ENCODE assay signal across 8 cellular contexts in genomic region chr1:9822897-9823692, GRCh38. TPM values are rescaled to one million over a fixed set of nuclear protein-coding genes. Genes with fewer than 3 reads are reported as not detected.
DNase-seq lines count a peak whose midpoint lies in the region; ATAC-seq and TF ChIP-seq lines count a peak whose summit lies in the region.

No MANE protein-coding gene starts in this region.

- no peaks in the 10 kb centered on the region for H3K36me3 ChIP-seq in CD8-positive, alpha-beta T cell (ENCODE audit: insufficient read depth, low read length)
- H3K36me3 ChIP-seq in HEK293 (ENCODE audit: control insufficient read depth in 2 of 2, insufficient read depth in 1 of 2, low read length in 2 of 2) (no peaks in the 10 kb centered on the region; a peak in 1 of 3 replicates), SJSA1 (peaks cover 8% of the 10 kb centered on the region), liver (ENCODE audit: control insufficient read depth in 4 of 4, insufficient read depth in 3 of 4, low read depth in 1 of 4, low read length in 3 of 4) (no peaks in the 10 kb centered on the region)

- CTCF ChIA-PET in CD8-positive, alpha-beta T cell (lab: Charles Lee) = interaction anchor here (0.7 to 1.5 kb wide), 5 partner anchors 38 to 195 kb away, joined by 3 to 8 read pairs (median 3); no protein-coding TSS in a partner anchor
- CTCF ChIA-PET in HEK293 (lab: Yijun Ruan, JAX) = interaction anchor here (0.6 to 1.8 kb wide), 3 partner anchors 32 to 39 kb away, joined by 3 to 10 read pairs (median 5); no protein-coding TSS in a partner anchor

- peak overlapping the region; percentile 58 for H3K4me3 ChIP-seq in CD8-positive, alpha-beta T cell (ENCODE audit: low read depth, low read length)
- H3K4me3 ChIP-seq in HEK293 (ENCODE audit: low read depth, low read length) (peak overlapping the region; percentile 89), SJSA1 (peak overlapping the region; percentile 98), liver (ENCODE audit: low read depth in 1 of 3, low read length in 3 of 3) (peak overlapping the region; percentile 65 to 96 (median 74))

- H3K36me3 Mint-ChIP-seq in CD8-positive, alpha-beta T cell = peaks cover 4% of the 10 kb centered on the region
- H3K36me3 Mint-ChIP-seq in central memory CD8-positive, alpha-beta T cell (ENCODE audit: insufficient read depth) = peaks cover 17% of the 10 kb centered on the region

- no peak for TF ChIP-seq CTCF in CD8-positive, alpha-beta T cell (IDR thresholded peaks at IDR 0.05)
- TF ChIP-seq CTCF in HEK293 (tag by site-specific recombination; IDR thresholded peaks at IDR 0.05) (no peak), liver (IDR thresholded peaks at IDR 0.05; ENCODE audit: low read depth, low read length, missing input control) (no peak)

- DNase-seq in CD8-positive, alpha-beta T cell = peak in 5 of 7 experiments; percentile 9 to 52 (median 29)
- DNase-seq in SJSA1 (ENCODE audit: low read depth in 1 of 2, low spot score in 2 of 2) (peak in 1 of 2 experiments; percentile 35), NOMO-1 treated with DMSO at 0.1 percent for 48 hours (lab: John Stamatoyannopoulos, UW; ENCODE audit: unreplicated experiment) (no peak)
- peak in 1 of 2 donors; percentile 31 for DNase-seq in central memory CD8-positive, alpha-beta T cell (ENCODE audit: low spot score in 2 of 2)
- DNase-seq in stimulated activated naive CD4-positive, alpha-beta T cell treated with Interleukin-2 at 50 U/mL for 16 hours (lab: John Stamatoyannopoulos, UW) = peak; percentile 35

- peak overlapping the region; percentile 96 for H3K4me3 Mint-ChIP-seq in CD8-positive, alpha-beta T cell
- H3K4me3 Mint-ChIP-seq in central memory CD8-positive, alpha-beta T cell = peak overlapping the region; percentile 89

- peak overlapping the region in 1 of 2 donors; percentile 28 for H3K9ac ChIP-seq in liver (ENCODE audit: low read depth in 1 of 2, low read length in 2 of 2)

- no peaks in the 10 kb centered on the region for H3K27me3 Mint-ChIP-seq in CD8-positive, alpha-beta T cell (ENCODE audit: low read depth)
- no peaks in the 10 kb centered on the region for H3K27me3 Mint-ChIP-seq in central memory CD8-positive, alpha-beta T cell

- ATAC-seq in CD8-positive, alpha-beta T cell = peak; percentile 14
- no peak for ATAC-seq in central memory CD8-positive, alpha-beta T cell (replicated peaks; ENCODE audit: extremely low read depth, poor library complexity, severe bottlenecking)
- no peak for ATAC-seq in HG03571 (IDR thresholded peaks at IDR 0.05; ENCODE audit: unreplicated experiment)

- no peaks in the 10 kb centered on the region for H3K27me3 ChIP-seq in CD8-positive, alpha-beta T cell (ENCODE audit: insufficient read depth, low read length)
- no peaks in the 10 kb centered on the region for H3K27me3 ChIP-seq in SJSA1 (replicated peaks)
- no peaks in the 10 kb centered on the region for H3K27me3 ChIP-seq in liver (ENCODE audit: control insufficient read depth in 4 of 4, insufficient read depth in 4 of 4, low read length in 3 of 4)

- POLR2A ChIA-PET in CD8-positive, alpha-beta T cell (lab: Charles Lee) = interaction anchor here (0.7 kb wide), 1 partner anchor 59 kb away, joined by 4 read pairs; no protein-coding TSS in a partner anchor
- POLR2A ChIA-PET in HEK293 (lab: Yijun Ruan, JAX) = interaction anchor here (1.0 kb wide), 1 partner anchor 18 kb away, joined by 3 read pairs; no protein-coding TSS in a partner anchor

- peak overlapping the region; percentile 86 for H3K27ac Mint-ChIP-seq in CD8-positive, alpha-beta T cell
- peak overlapping the region; percentile 75 for H3K27ac Mint-ChIP-seq in central memory CD8-positive, alpha-beta T cell (ENCODE audit: low read depth)

- H3K9me3 Mint-ChIP-seq in CD8-positive, alpha-beta T cell = no peaks in the 10 kb centered on the region
- H3K9me3 Mint-ChIP-seq in central memory CD8-positive, alpha-beta T cell = no peaks in the 10 kb centered on the region

- peaks cover 36% of the 10 kb centered on the region for H3K4me1 ChIP-seq in CD8-positive, alpha-beta T cell (ENCODE audit: insufficient read depth, low read length)
- peaks cover 24% of the 10 kb centered on the region for H3K4me1 ChIP-seq in HEK293 (ENCODE audit: control insufficient read depth, insufficient read depth, low read length)
- H3K4me1 ChIP-seq in SJSA1 (replicated peaks) = peaks cover 35% of the 10 kb centered on the region
- H3K4me1 ChIP-seq in liver (ENCODE audit: control insufficient read depth in 4 of 4, insufficient read depth in 4 of 4, low read length in 3 of 4) = peaks cover 10 to 23% (median 21%) of the 10 kb centered on the region in 4 donors

- H3K9me3 ChIP-seq in CD8-positive, alpha-beta T cell (ENCODE audit: low read length) = no peaks in the 10 kb centered on the region
- H3K9me3 ChIP-seq in HEK293 (ENCODE audit: control insufficient read depth, insufficient read depth, low read depth, low read length) = no peaks in the 10 kb centered on the region
- no peaks in the 10 kb centered on the region; the same call in 1 of the 2 replicates for H3K9me3 ChIP-seq in SJSA1 (replicated peaks)
- no peaks in the 10 kb centered on the region for H3K9me3 ChIP-seq in liver (ENCODE audit: control insufficient read depth in 4 of 4, low read length in 3 of 4)

- WGBS in liver = 2% methylated on average over 71 of the region's 71 CpGs

- peak overlapping the region; percentile 37 for H3K27ac ChIP-seq in CD8-positive, alpha-beta T cell (ENCODE audit: low read depth, low read length)
- peak overlapping the region; percentile 83 for H3K27ac ChIP-seq in HEK293 (ENCODE audit: extremely low read depth, low read depth, low read length)
- H3K27ac ChIP-seq in SJSA1 = no peak overlapping the region
- no peak overlapping the region for H3K27ac ChIP-seq in liver (ENCODE audit: low read depth in 1 of 2, low read length in 2 of 2)

- H3K4me1 Mint-ChIP-seq in CD8-positive, alpha-beta T cell (ENCODE audit: low read depth) = peaks cover 43% of the 10 kb centered on the region
- peaks cover 38% of the 10 kb centered on the region for H3K4me1 Mint-ChIP-seq in central memory CD8-positive, alpha-beta T cell

- no peak for TF ChIP-seq RAD21 in liver (IDR thresholded peaks at IDR 0.05)

- intact Hi-C loops in CD8-positive, alpha-beta T cell (cut with DNase I, micrococcal nuclease) = loop anchor here (2.0 to 10.0 kb wide), 9 partner anchors 44 to 869 kb away; partner anchors contain the start of genes H6PD (in 2 of the 2), PGD (in 1 of the 2), PIK3CD (in 1 of the 2) and UBE4B (in 1 of the 2)

TF ChIP-seq in HEK293, 187 proteins besides CTCF, POLR2A, EP300 and RAD21 (continues in another document):
- TF ChIP-seq ZNF792 (tag by site-specific recombination; IDR thresholded peaks at IDR 0.05) (no peak), ZNF610 (tag by site-specific recombination; IDR thresholded peaks at IDR 0.05; ENCODE audit: borderline replicate concordance) (0 out of 2 replicates have a peak, but pooled peaks have one; percentile 31), PATZ1 (tag by site-specific recombination; IDR thresholded peaks at IDR 0.05) (peak; percentile 83), PRDM1 (tag by site-specific recombination; IDR thresholded peaks at IDR 0.05) (no peak)

TF ChIP-seq in liver, 16 proteins besides CTCF, POLR2A, EP300 and RAD21 (continues in another document):
- TF ChIP-seq, protein P1, sequence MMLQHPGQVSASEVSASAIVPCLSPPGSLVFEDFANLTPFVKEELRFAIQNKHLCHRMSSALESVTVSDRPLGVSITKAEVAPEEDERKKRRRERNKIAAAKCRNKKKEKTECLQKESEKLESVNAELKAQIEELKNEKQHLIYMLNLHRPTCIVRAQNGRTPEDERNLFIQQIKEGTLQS (IDR thresholded peaks at IDR 0.05) = no peak
- TF ChIP-seq JUND (IDR thresholded peaks at IDR 0.05) = no peak
- TF ChIP-seq HNF4A (conservative IDR thresholded peaks at IDR 0.05) = no peak
- no peak for TF ChIP-seq YY1 (IDR thresholded peaks at IDR 0.05)
- TF ChIP-seq SP1 (IDR thresholded peaks at IDR 0.05) = no peak
- TF ChIP-seq, protein P2, sequence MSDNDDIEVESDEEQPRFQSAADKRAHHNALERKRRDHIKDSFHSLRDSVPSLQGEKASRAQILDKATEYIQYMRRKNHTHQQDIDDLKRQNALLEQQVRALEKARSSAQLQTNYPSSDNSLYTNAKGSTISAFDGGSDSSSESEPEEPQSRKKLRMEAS (IDR thresholded peaks at IDR 0.05) = no peak
- TF ChIP-seq FOXA2 (IDR thresholded peaks at IDR 0.05) = no peak
- TF ChIP-seq RXRA (IDR thresholded peaks at IDR 0.05) = no peak
- no peak for TF ChIP-seq TAF1 (conservative IDR thresholded peaks at IDR 0.05)
- TF ChIP-seq EGR1 (IDR thresholded peaks at IDR 0.05; ENCODE audit: low read depth in 2 of 2) = no peak
- no peak for TF ChIP-seq NR2F2 (IDR thresholded peaks at IDR 0.05)
- TF ChIP-seq, protein P3, sequence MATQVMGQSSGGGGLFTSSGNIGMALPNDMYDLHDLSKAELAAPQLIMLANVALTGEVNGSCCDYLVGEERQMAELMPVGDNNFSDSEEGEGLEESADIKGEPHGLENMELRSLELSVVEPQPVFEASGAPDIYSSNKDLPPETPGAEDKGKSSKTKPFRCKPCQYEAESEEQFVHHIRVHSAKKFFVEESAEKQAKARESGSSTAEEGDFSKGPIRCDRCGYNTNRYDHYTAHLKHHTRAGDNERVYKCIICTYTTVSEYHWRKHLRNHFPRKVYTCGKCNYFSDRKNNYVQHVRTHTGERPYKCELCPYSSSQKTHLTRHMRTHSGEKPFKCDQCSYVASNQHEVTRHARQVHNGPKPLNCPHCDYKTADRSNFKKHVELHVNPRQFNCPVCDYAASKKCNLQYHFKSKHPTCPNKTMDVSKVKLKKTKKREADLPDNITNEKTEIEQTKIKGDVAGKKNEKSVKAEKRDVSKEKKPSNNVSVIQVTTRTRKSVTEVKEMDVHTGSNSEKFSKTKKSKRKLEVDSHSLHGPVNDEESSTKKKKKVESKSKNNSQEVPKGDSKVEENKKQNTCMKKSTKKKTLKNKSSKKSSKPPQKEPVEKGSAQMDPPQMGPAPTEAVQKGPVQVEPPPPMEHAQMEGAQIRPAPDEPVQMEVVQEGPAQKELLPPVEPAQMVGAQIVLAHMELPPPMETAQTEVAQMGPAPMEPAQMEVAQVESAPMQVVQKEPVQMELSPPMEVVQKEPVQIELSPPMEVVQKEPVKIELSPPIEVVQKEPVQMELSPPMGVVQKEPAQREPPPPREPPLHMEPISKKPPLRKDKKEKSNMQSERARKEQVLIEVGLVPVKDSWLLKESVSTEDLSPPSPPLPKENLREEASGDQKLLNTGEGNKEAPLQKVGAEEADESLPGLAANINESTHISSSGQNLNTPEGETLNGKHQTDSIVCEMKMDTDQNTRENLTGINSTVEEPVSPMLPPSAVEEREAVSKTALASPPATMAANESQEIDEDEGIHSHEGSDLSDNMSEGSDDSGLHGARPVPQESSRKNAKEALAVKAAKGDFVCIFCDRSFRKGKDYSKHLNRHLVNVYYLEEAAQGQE (IDR thresholded peaks at IDR 0.05) = no peak
- TF ChIP-seq HNF4G (IDR thresholded peaks at IDR 0.05) = no peak
- TF ChIP-seq FOXA1 (IDR thresholded peaks at IDR 0.05) = no peak

RNA-seq across cellular contexts. Expression of gene CLSTN1, which starts 0.7 kb away (rescaled TPM):
- total RNA-seq in CD8-positive, alpha-beta T cell = 10 to 100 TPM; 50.0 to 51.1 TPM
- 41.2 and 64.3 TPM in 2 replicates for total RNA-seq in SJSA1 (2014; rRNA removed; shearing (Covaris generic))
- 10 to 100 TPM in 1 of 2 donors, 1 to 10 TPM in 1; 8.0 to 13.4 TPM for total RNA-seq in liver
- 1 to 10 TPM; 3.1 to 9.6 TPM for polyA plus RNA-seq in liver

Comparison
In these comparisons a context has a peak if more than half of its experiments do, and no peak if none do; other contexts are left out.
1. H3K27ac ChIP-seq: peak in CD8-positive, alpha-beta T cell (single experiment) and HEK293 (single experiment); none in SJSA1 (single experiment) and liver (0 of 2).
2. Peak in every context shown above with its lines, with median percentiles within 50 percentile points of each other: H3K4me3 ChIP-seq.